ENCODE assay signal across 19 cellular contexts in the genomic region with DNA sequence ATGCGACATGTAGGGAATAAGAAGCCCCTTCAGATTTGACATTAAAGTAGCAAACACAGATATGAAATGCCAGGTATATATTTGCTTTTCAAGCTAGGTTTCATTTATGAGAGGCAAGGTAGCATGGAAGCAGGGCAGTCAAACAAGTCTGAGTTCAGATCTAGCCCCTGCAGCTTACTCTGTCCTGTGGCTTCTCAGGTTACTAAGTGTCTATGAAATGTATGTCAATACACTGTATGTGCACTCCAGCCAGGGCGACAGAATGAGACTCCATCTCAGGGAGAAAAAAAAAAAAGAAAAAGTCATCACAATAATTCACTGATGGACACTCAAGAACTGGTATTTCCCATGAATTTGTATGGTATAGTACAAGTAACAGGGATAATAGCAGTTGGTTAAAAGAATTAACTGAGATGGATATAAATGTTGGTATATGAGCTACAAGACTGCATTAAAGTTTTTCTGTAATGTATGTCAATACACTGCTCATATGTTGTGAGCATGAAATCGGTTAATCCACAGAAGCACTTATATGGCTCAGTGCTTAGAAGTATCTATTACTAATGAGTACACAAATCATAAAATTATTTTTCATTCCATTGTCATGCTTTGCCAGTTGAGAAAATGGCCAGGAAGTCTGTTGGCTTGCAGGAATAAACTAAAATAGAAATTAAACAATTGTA. TPM values are rescaled to one million over a fixed set of nuclear protein-coding genes. Genes with fewer than 3 reads are reported as not detected.
DNase-seq lines count a peak whose midpoint lies in the region; TF ChIP-seq lines count a peak whose summit lies in the region.
"Had no signal": no experiment of that assay in that cellular context is flagged by ENCODE, and none has a peak within 500 bp of the region (broad histone marks: within the 10 kb centered on the region; RNA-seq: fewer than 3 reads in every experiment).

No MANE protein-coding gene starts in this region.

- H3K4me1 Mint-ChIP-seq in neural crest cell = peaks cover 22% of the 10 kb centered on the region

- DNase-seq in NCI-H2171 treated with DMSO at 0.1 percent for 48 hours (lab: John Stamatoyannopoulos, UW) (peak; percentile 37), NCI-H2171 (lab: John Stamatoyannopoulos, UW) (no peak), NCI-H146 treated with DMSO at 0.1 percent for 48 hours (lab: John Stamatoyannopoulos, UW; ENCODE audit: unreplicated experiment) (peak; percentile 37), NCI-H748 (lab: John Stamatoyannopoulos, UW; ENCODE audit: unreplicated experiment) (peak; percentile 75), neural crest cell (ENCODE audit: low read depth, low spot score) (no peak), T-helper 2 cell (no peak), RKO (ENCODE audit: low spot score) (no peak), NCI-H446 (lab: John Stamatoyannopoulos, UW) (no peak)
- DNase-seq: activated CD8-positive, alpha-beta T cell treated with anti-CD3 and anti-CD28 coated beads, Interleukin-2, amount 10 ng/mL, durations not matched to agents 7 days and 5 days; activated naive CD4-positive, alpha-beta T cell treated with Interleukin-2 at 50 U/mL for 16 hours; activated T-cell treated with anti-CD3 and anti-CD28 coated beads, Interleukin-2, amount 50 U/mL, for 24 hours; aorta; effector memory CD4-positive, alpha-beta T cell; H7; MG63; NCI-H226; stimulated activated CD4-positive, alpha-beta T cell treated with anti-CD3 and anti-CD28 coated beads, Interleukin-4, amount 100 ng/mL, for 1 hour had no signal

- no peak for TF ChIP-seq CTCF in neural crest cell (conservative IDR thresholded peaks at IDR 0.05)

- no peaks in the 10 kb centered on the region for H3K9me3 Mint-ChIP-seq in neural crest cell
- H3K9me3 Mint-ChIP-seq: activated T-cell treated with anti-CD3 and anti-CD28 coated beads, Interleukin-2, amount 50 U/mL, for 24 hours; memory B cell; T-helper 2 cell treated with Interferon-gamma antibody and Interleukin-4, amounts not matched to agents 5 μg/mL and 100 μg/mL, for 36 hours had no signal

- H3K4me3 Mint-ChIP-seq in neural crest cell = peak overlapping the region; percentile 47
- H3K4me3 Mint-ChIP-seq: activated CD8-positive, alpha-beta T cell treated with anti-CD3 and anti-CD28 coated beads, Interleukin-2, amount 10 ng/mL, durations not matched to agents 7 days and 5 days; activated T-cell treated with anti-CD3 and anti-CD28 coated beads, Interleukin-2, amount 50 U/mL, for 24 hours; T-helper 2 cell treated with Interferon-gamma antibody and Interleukin-4, amounts not matched to agents 5 μg/mL and 100 μg/mL, for 36 hours had no signal

- H3K27ac Mint-ChIP-seq in neural crest cell (ENCODE audit: unreplicated experiment) = no peak overlapping the region
- H3K27ac Mint-ChIP-seq: activated CD8-positive, alpha-beta T cell treated with anti-CD3 and anti-CD28 coated beads, Interleukin-2, amount 10 ng/mL, durations not matched to agents 7 days and 5 days; activated T-cell treated with anti-CD3 and anti-CD28 coated beads, Interleukin-2, amount 50 U/mL, for 24 hours; memory B cell had no signal

- H3K36me3 Mint-ChIP-seq in neural crest cell (ENCODE audit: low read depth) = peaks cover 4% of the 10 kb centered on the region
- H3K36me3 Mint-ChIP-seq: memory B cell had no signal

- H3K27me3 Mint-ChIP-seq in neural crest cell (ENCODE audit: low read depth) = no peaks in the 10 kb centered on the region
- H3K27me3 Mint-ChIP-seq: activated T-cell treated with anti-CD3 and anti-CD28 coated beads, Interleukin-2, amount 50 U/mL, for 24 hours; memory B cell had no signal

RNA-seq across cellular contexts. Expression of gene WSB1, which starts 2.9 kb away (rescaled TPM):
- total RNA-seq in neural crest cell = 231 and 237 TPM in 2 replicates

Comparison
In these comparisons a context has a peak if more than half of its experiments do, and no peak if none do; other contexts are left out.
1. DNase-seq: peak in NCI-H2171 treated with DMSO at 0.1 percent for 48 hours (single experiment), NCI-H146 treated with DMSO at 0.1 percent for 48 hours (single experiment) and NCI-H748 (single experiment); none in NCI-H2171 (single experiment), neural crest cell (single experiment), T-helper 2 cell (0 of 5), RKO (single experiment) and NCI-H446 (0 of 2).